Comparison of ENCODE assay signal across 25 cellular contexts in the genomic region with DNA sequence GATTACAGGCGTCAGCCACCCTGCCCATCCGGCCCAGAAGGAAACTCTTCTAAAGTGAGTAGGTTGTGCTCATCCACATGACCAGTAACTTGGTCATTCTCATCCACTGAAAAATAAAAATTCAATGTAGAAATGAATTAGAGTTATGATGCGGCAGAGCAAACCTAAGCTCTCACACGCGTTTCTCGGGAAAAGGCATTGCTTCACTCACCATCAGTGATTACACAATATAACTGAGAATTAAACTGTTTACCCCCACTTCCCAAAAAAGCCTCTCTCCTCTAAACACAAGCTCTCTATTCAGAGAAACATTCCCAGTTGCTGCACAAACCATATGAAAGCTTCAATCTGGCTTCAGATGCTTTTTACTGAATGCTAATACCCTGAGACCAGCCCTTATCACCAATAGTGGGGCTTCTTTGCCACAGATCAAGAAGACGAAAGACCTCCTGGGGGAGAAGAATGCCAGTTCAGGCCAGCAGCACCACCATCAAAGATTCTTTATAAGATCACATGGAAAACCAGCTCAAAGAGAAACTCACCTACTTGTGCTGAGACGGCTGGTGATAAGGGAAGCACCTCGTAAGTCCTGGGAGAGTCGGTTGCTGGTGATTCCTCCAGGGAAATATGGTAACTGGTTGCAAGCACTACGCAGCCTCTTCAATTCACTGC.
"Had no signal": no experiment of that assay in that cellular context is flagged by ENCODE, and none has a peak within 500 bp of the region (broad histone marks: within the 10 kb centered on the region; RNA-seq: fewer than 3 reads in every experiment).

No MANE protein-coding gene starts in this region.

- H3K4me1 ChIP-seq: adrenal gland had no signal

- H3K27me3 ChIP-seq: adrenal gland had no signal

- H3K4me3 Mint-ChIP-seq: activated CD8-positive, alpha-beta T cell treated with anti-CD3 and anti-CD28 coated beads for 36 hours; activated naive CD4-positive, alpha-beta T cell treated with anti-CD3 and anti-CD28 coated beads, Interleukin-2, amount 10 ng/mL, durations not matched to agents 7 days and 5 days; activated naive CD8-positive, alpha-beta T cell treated with anti-CD3 and anti-CD28 coated beads for 36 hours; activated T-cell treated with anti-CD3 and anti-CD28 coated beads, Interleukin-2, amount 50 U/mL, for 72 hours had no signal

- ATAC-seq: activated CD8-positive, alpha-beta T cell treated with anti-CD3 and anti-CD28 coated beads for 36 hours; activated T-cell treated with anti-CD3 and anti-CD28 coated beads, Interleukin-2, amount 50 U/mL, for 72 hours had no signal

- H3K9me3 ChIP-seq: adrenal gland had no signal

- H3K27me3 Mint-ChIP-seq: activated CD8-positive, alpha-beta T cell treated with anti-CD3 and anti-CD28 coated beads for 36 hours; activated naive CD4-positive, alpha-beta T cell treated with anti-CD3 and anti-CD28 coated beads, Interleukin-2, amount 10 ng/mL, durations not matched to agents 7 days and 5 days; activated naive CD8-positive, alpha-beta T cell treated with anti-CD3 and anti-CD28 coated beads for 36 hours had no signal

- H3K36me3 Mint-ChIP-seq: activated naive CD4-positive, alpha-beta T cell treated with anti-CD3 and anti-CD28 coated beads, Interleukin-2, amount 10 ng/mL, durations not matched to agents 7 days and 5 days; activated naive CD8-positive, alpha-beta T cell treated with anti-CD3 and anti-CD28 coated beads for 36 hours had no signal

- H3K36me3 ChIP-seq: adrenal gland had no signal

- DNase-seq: activated CD4-positive, alpha-beta T cell treated with anti-CD3 and anti-CD28 coated beads, Interleukin-2, amount 50 U/mL, for 1 hour; activated CD4-positive, CD25-positive, alpha-beta regulatory T cell; activated CD8-positive, alpha-beta memory T cell treated with anti-CD3 and anti-CD28 coated beads, Interleukin-2, amount 50 U/mL, for 4 hours; activated CD8-positive, alpha-beta T cell treated with anti-CD3 and anti-CD28 coated beads for 36 hours; activated gamma-delta T cell treated with Interleukin-2 at 50 U/mL for 16 hours; activated naive CD4-positive, alpha-beta T cell treated with anti-CD3 and anti-CD28 coated beads, Interleukin-2, amount 10 ng/mL, durations not matched to agents 7 days and 5 days; activated naive CD8-positive, alpha-beta T cell treated with anti-CD3 and anti-CD28 coated beads for 36 hours; activated T-cell treated with anti-CD3 and anti-CD28 coated beads, Interleukin-2, amount 50 U/mL, for 72 hours; adrenal gland; anterior cingulate cortex; caudate nucleus; KG1; NCI-H1092; NCI-H1417; NCI-H1930; NCI-H2171; NCI-H2227 treated with DMSO at 0.1 percent for 48 hours; NCI-H446 treated with DMSO at 0.1 percent for 48 hours; NCI-H526; NCI-H82; SIG-M5; T-helper 2 cell; T1000 had no signal

- H3K27ac Mint-ChIP-seq: activated CD8-positive, alpha-beta T cell treated with anti-CD3 and anti-CD28 coated beads for 36 hours; activated naive CD4-positive, alpha-beta T cell treated with anti-CD3 and anti-CD28 coated beads, Interleukin-2, amount 10 ng/mL, durations not matched to agents 7 days and 5 days; activated naive CD8-positive, alpha-beta T cell treated with anti-CD3 and anti-CD28 coated beads for 36 hours; activated T-cell treated with anti-CD3 and anti-CD28 coated beads, Interleukin-2, amount 50 U/mL, for 72 hours; activated T-helper 2 cell treated with anti-CD3 and anti-CD28 coated beads, Interferon-gamma antibody, Interleukin-2, Interleukin-4, amounts not matched to agents 10 μg/mL and 5 μg/mL and 100 μg/mL, durations not matched to agents 14 hours and 24 hours and 36 hours had no signal

- H3K27ac ChIP-seq: adrenal gland, VCaP had no signal

- H3K4me3 ChIP-seq: adrenal gland had no signal

- H3K9me3 Mint-ChIP-seq: activated naive CD8-positive, alpha-beta T cell treated with anti-CD3 and anti-CD28 coated beads for 36 hours had no signal
